In the genomic region with DNA sequence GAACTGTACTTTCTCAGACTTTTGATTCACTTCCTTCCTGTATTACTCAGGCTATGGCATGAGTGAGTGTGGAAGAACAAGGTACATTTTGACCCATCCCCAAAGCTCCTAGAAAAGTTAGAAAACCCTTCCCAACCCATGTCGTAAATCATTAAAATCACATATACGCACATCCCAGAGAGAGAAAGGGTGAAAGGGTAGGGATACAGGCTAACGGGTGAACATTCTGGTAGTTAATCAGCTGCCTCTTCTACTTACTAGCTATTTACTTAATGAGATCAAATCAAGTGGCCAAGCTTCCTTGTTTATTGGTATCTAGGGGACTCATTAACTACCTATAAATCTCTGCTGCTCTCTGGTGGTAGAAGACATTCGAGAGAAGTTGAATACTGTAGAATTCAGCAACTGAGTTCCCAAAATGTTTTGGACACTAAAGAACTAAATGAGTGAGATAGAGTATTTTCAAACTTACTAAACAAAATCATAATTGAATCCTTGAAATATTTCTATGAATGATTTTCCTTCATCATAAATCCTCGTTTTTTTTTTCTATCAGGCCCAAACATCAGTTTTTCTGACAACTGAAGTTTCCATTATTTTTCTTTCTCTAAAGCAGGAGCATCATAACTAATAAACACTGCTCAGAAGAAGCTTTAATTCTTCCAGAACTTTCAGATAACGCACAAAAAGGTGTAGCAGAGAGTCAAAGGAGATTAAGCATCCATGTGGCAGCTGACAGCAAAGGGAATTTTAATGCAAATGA, we compare ENCODE assay signal across 1 cellular context.
TF ChIP-seq lines count a peak whose summit lies in the region.

No MANE protein-coding gene starts in this region.

TF ChIP-seq in WTC11, 78 proteins besides CTCF, POLR2A, EP300 and RAD21 (continued from another document):
- TF ChIP-seq, protein P1, sequence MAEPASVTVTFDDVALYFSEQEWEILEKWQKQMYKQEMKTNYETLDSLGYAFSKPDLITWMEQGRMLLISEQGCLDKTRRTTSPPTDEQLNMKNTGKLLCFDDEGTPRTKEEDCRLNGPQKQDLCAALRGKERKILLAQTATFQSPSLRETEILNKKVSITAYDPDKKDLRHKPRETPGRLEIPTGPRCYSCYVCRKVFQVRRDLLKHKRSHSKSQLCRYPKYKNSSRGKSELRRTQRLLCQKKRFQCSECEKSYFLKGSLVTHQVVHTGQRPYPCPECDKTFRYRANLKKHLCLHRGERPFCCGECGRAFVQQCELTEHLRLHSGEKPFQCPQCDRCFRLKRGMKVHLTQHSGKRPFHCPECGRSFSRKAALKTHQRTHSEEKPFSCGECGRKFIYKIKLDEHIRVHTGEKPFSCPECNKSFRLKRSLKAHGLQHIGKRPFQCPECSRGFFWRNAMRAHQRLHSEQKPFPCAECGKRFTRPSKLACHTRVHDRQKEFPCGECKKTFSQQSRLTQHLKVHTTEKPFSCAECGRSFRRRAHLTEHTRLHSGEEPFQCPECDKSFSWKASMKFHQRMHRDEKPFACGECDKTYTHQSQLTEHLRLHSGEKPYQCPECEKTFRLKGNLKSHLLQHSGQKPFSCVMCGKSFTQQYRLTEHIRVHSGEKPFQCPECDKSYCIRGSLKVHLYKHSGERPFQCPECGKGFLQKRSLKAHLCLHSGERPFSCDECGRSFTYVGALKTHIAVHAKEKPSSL (CRISPR knock-in tag; conservative IDR thresholded peaks at IDR 0.05) = no peak
- no peak for TF ChIP-seq ZNF121 (CRISPR knock-in tag; IDR thresholded peaks at IDR 0.05)
- no peak for TF ChIP-seq RELA (CRISPR knock-in tag; IDR thresholded peaks at IDR 0.05; ENCODE audit: borderline replicate concordance)
- TF ChIP-seq E2F4 (CRISPR knock-in tag; IDR thresholded peaks at IDR 0.05; ENCODE audit: borderline replicate concordance, low read depth) = no peak
- TF ChIP-seq IRF2 (CRISPR knock-in tag; IDR thresholded peaks at IDR 0.05; ENCODE audit: borderline replicate concordance, low read depth) = no peak
- TF ChIP-seq ETV6 (CRISPR knock-in tag; IDR thresholded peaks at IDR 0.05) = no peak
- TF ChIP-seq JAZF1 (CRISPR knock-in tag; IDR thresholded peaks at IDR 0.05) = no peak
